In the genomic region with DNA sequence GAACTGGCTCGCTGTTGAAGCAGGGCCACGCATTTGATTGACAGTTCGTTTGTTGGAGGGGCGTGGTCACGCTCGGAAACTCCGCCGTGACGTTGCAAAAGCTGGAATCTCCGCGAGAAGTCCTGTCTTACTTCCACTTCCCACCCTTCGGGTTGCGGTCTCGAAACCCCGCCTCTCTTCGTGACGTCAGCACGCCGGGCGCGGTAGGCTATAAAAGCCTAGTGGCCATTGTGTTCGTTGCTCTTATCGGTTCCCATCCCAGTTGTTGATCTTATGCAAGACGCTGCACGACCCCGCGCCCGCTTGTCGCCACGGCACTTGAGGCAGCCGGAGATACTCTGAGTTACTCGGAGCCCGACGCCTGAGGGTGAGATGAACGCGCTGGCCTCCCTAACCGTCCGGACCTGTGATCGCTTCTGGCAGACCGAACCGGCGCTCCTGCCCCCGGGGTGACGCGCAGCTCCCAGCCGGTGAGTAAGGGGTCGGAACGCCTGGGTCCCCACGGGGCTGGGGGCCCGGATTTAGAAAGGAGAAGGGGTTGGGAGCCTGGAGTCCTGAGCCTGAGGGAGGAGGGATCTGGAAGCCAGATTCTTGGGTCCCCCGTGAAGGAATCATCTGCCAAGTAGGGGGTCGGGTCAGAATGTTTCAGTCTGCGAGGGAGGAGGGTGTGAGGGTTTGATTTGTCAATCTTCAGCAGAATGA, we compare ENCODE assay signal across 8 cellular contexts. TPM values are rescaled to one million over a fixed set of nuclear protein-coding genes. Genes with fewer than 3 reads are reported as not detected.
DNase-seq lines count a peak whose midpoint lies in the region; ATAC-seq, FAIRE-seq and TF ChIP-seq lines count a peak whose summit lies in the region.

A gene (plus strand): TSS at position 240 of the 702 bp plus-strand sequence. CDS start 813 bp downstream, outside the sequence.

- H3K36me3 ChIP-seq in kidney epithelial cell (ENCODE audit: control insufficient read depth, insufficient read depth, low read length): peaks cover 11% of the 10 kb centered on the region

- ATAC-seq in GM18868 (IDR thresholded peaks at IDR 0.05; ENCODE audit: unreplicated experiment) (peak; percentile 34), HG03460 (IDR thresholded peaks at IDR 0.05; ENCODE audit: unreplicated experiment) (peak; percentile 39)

- peak within 1 kb of the TSS; percentile 91 for H3K4me3 ChIP-seq in kidney epithelial cell (ENCODE audit: low read depth, low read length)

- peak within 1 kb of the TSS; percentile 99 for H3K27ac ChIP-seq in cingulate gyrus (ENCODE audit: low read depth, low read length)

- DNase-seq in NCI-H526 treated with DMSO at 0.1 percent for 48 hours (lab: John Stamatoyannopoulos, UW) (peak; percentile 91), kidney epithelial cell (ENCODE audit: low read depth) (peak; percentile 81)
- DNase-seq in activated CD4-positive, alpha-beta T cell treated with anti-CD3 and anti-CD28 coated beads for 48 hours: peak; percentile 99
- DNase-seq in stimulated activated CD4-positive, alpha-beta T cell treated with anti-CD3 and anti-CD28 coated beads, Interleukin-15, amount 100 ng/mL, for 24 hours: peak; percentile 98

- TF ChIP-seq CTCF in kidney epithelial cell (IDR thresholded peaks at IDR 0.05; ENCODE audit: insufficient read depth, low read length, poor library complexity, severe bottlenecking): no peak

- FAIRE-seq in A204.1 (lab: Jason Lieb, UNC): peak; percentile 98

- no peaks in the 10 kb centered on the region for H3K27me3 ChIP-seq in kidney epithelial cell (ENCODE audit: control insufficient read depth, insufficient read depth, low read length)

RNA-seq across cellular contexts. Expression of the gene that starts here (rescaled TPM):
- 225 and 233 TPM in 2 replicates for total RNA-seq in kidney epithelial cell

Comparison
In these comparisons a context has a peak if more than half of its experiments do, and no peak if none do; other contexts are left out.
1. Peak in every context shown above with its lines: DNase-seq, ATAC-seq, H3K4me3 ChIP-seq and H3K27ac ChIP-seq.